28 cellular contexts compared by ENCODE assay signal in genomic region chrX:87728024-87728423, GRCh38.
DNase-seq lines count a peak whose midpoint lies in the region; ATAC-seq and TF ChIP-seq lines count a peak whose summit lies in the region.
"Had no signal": no experiment of that assay in that cellular context is flagged by ENCODE, and none has a peak within 500 bp of the region (broad histone marks: within the 10 kb centered on the region; RNA-seq: fewer than 3 reads in every experiment).

No MANE protein-coding gene starts in this region.

- H3K4me1 Mint-ChIP-seq in T-helper 2 cell treated with Interferon-gamma antibody and Interleukin-4, amounts not matched to agents 5 μg/mL and 100 μg/mL, for 36 hours (ENCODE audit: low read depth), result no peaks in the 10 kb centered on the region
- H3K4me1 Mint-ChIP-seq: activated naive CD8-positive, alpha-beta T cell treated with anti-CD3 and anti-CD28 coated beads, Interleukin-2, amount 10 ng/mL, durations not matched to agents 7 days and 5 days; natural killer cell had no signal

- H3K9me1 ChIP-seq in IMR-90 (ENCODE audit: insufficient read depth, low read length), result no peaks in the 10 kb centered on the region

- H3K36me3 Mint-ChIP-seq in T-helper 2 cell treated with Interferon-gamma antibody and Interleukin-4, amounts not matched to agents 5 μg/mL and 100 μg/mL, for 36 hours (ENCODE audit: low read depth), result no peaks in the 10 kb centered on the region
- H3K36me3 Mint-ChIP-seq: activated naive CD8-positive, alpha-beta T cell treated with anti-CD3 and anti-CD28 coated beads, Interleukin-2, amount 10 ng/mL, durations not matched to agents 7 days and 5 days; natural killer cell had no signal

- H3K79me1 ChIP-seq in IMR-90 (ENCODE audit: low read depth in 1 of 2, low read length in 2 of 2), result no peaks in the 10 kb centered on the region

- H2AK5ac ChIP-seq in IMR-90 (ENCODE audit: low read depth, low read length), result no peak overlapping the region

- H3K9me3 Mint-ChIP-seq in T-helper 2 cell treated with Interferon-gamma antibody and Interleukin-4, amounts not matched to agents 5 μg/mL and 100 μg/mL, for 36 hours, result peaks cover 4% of the 10 kb centered on the region

- H3K4me3 Mint-ChIP-seq in T-helper 2 cell treated with Interferon-gamma antibody and Interleukin-4, amounts not matched to agents 5 μg/mL and 100 μg/mL, for 36 hours, result no peak overlapping the region
- H3K4me3 Mint-ChIP-seq: activated naive CD8-positive, alpha-beta T cell treated with anti-CD3 and anti-CD28 coated beads, Interleukin-2, amount 10 ng/mL, durations not matched to agents 7 days and 5 days; natural killer cell had no signal

- no peak for ATAC-seq in IMR-90 (ENCODE audit: low read depth)
- peak; percentile 89 for ATAC-seq in SK-N-SH treated with all-trans-retinoic acid at 6 μM for 48 hours
- ATAC-seq: left colon, mucosa of descending colon, natural killer cell, PC-3 had no signal

- dilution Hi-C loops in IMR-90 (cut with HindIII; ENCODE audit: low sequenced_read_pairs, unreplicated experiment), result no loop called here

- no peak overlapping the region for H3K27ac Mint-ChIP-seq in T-helper 2 cell treated with Interferon-gamma antibody and Interleukin-4, amounts not matched to agents 5 μg/mL and 100 μg/mL, for 36 hours
- H3K27ac Mint-ChIP-seq: activated naive CD8-positive, alpha-beta T cell treated with anti-CD3 and anti-CD28 coated beads, Interleukin-2, amount 10 ng/mL, durations not matched to agents 7 days and 5 days; natural killer cell had no signal

- CTCF ChIA-PET in IMR-90 (lab: Yijun Ruan, JAX), result interaction anchor here (0.6 kb wide), 1 partner anchor 16 kb away, joined by 8 read pairs; no protein-coding TSS in a partner anchor

- no peak for TF ChIP-seq RAD21 in IMR-90 (IDR thresholded peaks at IDR 0.05; ENCODE audit: low read length)

- POLR2A ChIA-PET in IMR-90 (lab: Charles Lee; ENCODE audit: unreplicated experiment), result no interaction called here

- H2BK120ac ChIP-seq in IMR-90 (ENCODE audit: low read depth, low read length), result no peak overlapping the region

- no peak overlapping the region for H3K9ac ChIP-seq in IMR-90 (ENCODE audit: low read depth, low read length)

- BruUV-seq in IMR-90 (replicated peaks; lab: Mats Ljungman, UMichigan), result no TSS peak

- H2BK20ac ChIP-seq in IMR-90 (ENCODE audit: low read depth, low read length), result no peak overlapping the region

- H3K14ac ChIP-seq in IMR-90 (replicated peaks; ENCODE audit: low read depth, low read length), result no peak overlapping the region

- peak overlapping the region; percentile 36 for H3K4me3 ChIP-seq in AG09309 (ENCODE audit: control insufficient read depth, low read depth, low read length)
- H3K4me3 ChIP-seq in IMR-90 (ENCODE audit: insufficient read depth, low read depth, low read length), result no peak overlapping the region
- H3K4me3 ChIP-seq: mucosa of descending colon, tibial nerve had no signal

- H3K23ac ChIP-seq in IMR-90 (ENCODE audit: low read depth, low read length), result no peak overlapping the region

- H2BK5ac ChIP-seq in IMR-90 (ENCODE audit: low read depth, low read length, poor library complexity, severe bottlenecking), result no peak overlapping the region

- no peak overlapping the region for H2BK15ac ChIP-seq in IMR-90 (ENCODE audit: low read depth, low read length)

- H4K91ac ChIP-seq in IMR-90 (ENCODE audit: insufficient read depth, low read depth, low read length), result no peak overlapping the region

- no peak overlapping the region for H4K8ac ChIP-seq in IMR-90 (ENCODE audit: low read depth in 2 of 2, low read length in 2 of 2)

- no peak overlapping the region for H3K56ac ChIP-seq in IMR-90 (ENCODE audit: extremely low read depth, insufficient read depth, low read length)

- no peaks in the 10 kb centered on the region for H4K20me1 ChIP-seq in IMR-90 (ENCODE audit: insufficient read depth, low read length)

- no peaks in the 10 kb centered on the region for H3K9me3 ChIP-seq in IMR-90 (ENCODE audit: control insufficient read depth, insufficient read depth, low read length)
- H3K9me3 ChIP-seq: mucosa of descending colon, tibial nerve had no signal

- no peaks in the 10 kb centered on the region for H3K4me1 ChIP-seq in IMR-90 (ENCODE audit: control insufficient read depth, insufficient read depth, low read length)
- H3K4me1 ChIP-seq: tibial nerve had no signal

- DNase-seq in AG09309 (ENCODE audit: low read depth), result no peak
- no peak for DNase-seq in IMR-90
- no peak for DNase-seq in T-helper 2 cell treated with Interferon-gamma antibody and Interleukin-4, amounts not matched to agents 5 μg/mL and 100 μg/mL, for 36 hours (ENCODE audit: low spot score)
- DNase-seq in foreskin melanocyte, result no peak
- no peak for DNase-seq in effector CD4-positive, alpha-beta T cell
- DNase-seq: activated CD4-positive, alpha-beta T cell treated with anti-CD3 and anti-CD28 coated beads, Interleukin-2, amount 50 U/mL, for 48 hours; activated gamma-delta T cell treated with Interleukin-2 at 50 U/mL for 16 hours; activated naive CD8-positive, alpha-beta T cell treated with anti-CD3 and anti-CD28 coated beads, Interleukin-2, amount 10 ng/mL, durations not matched to agents 7 days and 5 days; activated T-cell treated with anti-CD3 and anti-CD28 coated beads, Interleukin-2, amount 50 U/mL, for 48 hours; aorta; effector memory CD4-positive, alpha-beta T cell; EL; GOT3; left colon; mammary epithelial cell; MM.1S; mucosa of descending colon; natural killer cell; NCI-H1436; NCI-H524 treated with DMSO at 0.1 percent for 48 hours; occipital lobe; PC-3; stimulated activated CD4-positive, alpha-beta T cell treated with anti-CD3 and anti-CD28 coated beads, Interleukin-15, amount 100 ng/mL, for 24 hours; stimulated activated CD4-positive, alpha-beta T cell treated with anti-CD3 and anti-CD28 coated beads, Interleukin-4, amount 100 ng/mL, for 4 hours; T-helper 1 cell had no signal

- in situ Hi-C loops in IMR-90 (cut with MboI; ENCODE audit: low sequenced_read_pairs), result no loop called here

- no peak for TF ChIP-seq POLR2A in IMR-90 (IDR thresholded peaks at IDR 0.05; ENCODE audit: low read depth, low read length)

- H3K18ac ChIP-seq in IMR-90 (ENCODE audit: low read depth, low read length), result no peak overlapping the region

- 63% methylated on average over 8 of the region's 9 CpGs; no CpG with 5 or more reads in 1 of the 2 experiments for WGBS in IMR-90 (ENCODE audit: extremely low coverage in 2 of 2, insufficient read length in 1 of 2), 2 experiments

- TF ChIP-seq CTCF in AG09309 (IDR thresholded peaks at IDR 0.05; ENCODE audit: control insufficient read depth, insufficient read depth, low read depth, low read length, missing control alignments) (no peak), C4-2B (conservative IDR thresholded peaks at IDR 0.05) (no peak), IMR-90 (conservative IDR thresholded peaks at IDR 0.05; ENCODE audit: low read depth, low read length) (no peak)

- H3K36me3 ChIP-seq in IMR-90 (ENCODE audit: control insufficient read depth, insufficient read depth, low read length), result no peaks in the 10 kb centered on the region
- H3K36me3 ChIP-seq: tibial nerve had no signal

- H3K4me2 ChIP-seq in IMR-90 (ENCODE audit: low read depth, low read length), result no peak overlapping the region

- H3K4ac ChIP-seq in IMR-90 (ENCODE audit: low read depth, low read length), result no peak overlapping the region

- no peak overlapping the region for H4K5ac ChIP-seq in IMR-90 (ENCODE audit: low read depth, low read length)

- H3K27me3 Mint-ChIP-seq in T-helper 2 cell treated with Interferon-gamma antibody and Interleukin-4, amounts not matched to agents 5 μg/mL and 100 μg/mL, for 36 hours (ENCODE audit: low read depth), result no peaks in the 10 kb centered on the region
- H3K27me3 Mint-ChIP-seq: activated naive CD8-positive, alpha-beta T cell treated with anti-CD3 and anti-CD28 coated beads, Interleukin-2, amount 10 ng/mL, durations not matched to agents 7 days and 5 days had no signal

- H2AK9ac ChIP-seq in IMR-90 (replicated peaks; ENCODE audit: low read depth, low read length, poor library complexity), result no peak overlapping the region

- intact Hi-C loops in IMR-90 (cut with micrococcal nuclease), result no loop called here

- H3K27me3 ChIP-seq in IMR-90 (ENCODE audit: control insufficient read depth, insufficient read depth, low read length), result no peaks in the 10 kb centered on the region
- H3K27me3 ChIP-seq: tibial nerve had no signal

- peak overlapping the region; percentile 26 for H2AFZ ChIP-seq in IMR-90 (replicated peaks; ENCODE audit: low read length, poor library complexity)

- H3K27ac ChIP-seq in C4-2B (peak overlapping the region; percentile 44), IMR-90 (ENCODE audit: insufficient read depth, low read length) (no peak overlapping the region)
- H3K27ac ChIP-seq: tibial nerve had no signal

TF ChIP-seq in IMR-90, 13 proteins besides CTCF, POLR2A, EP300 and RAD21:
- TF ChIP-seq MAFK (IDR thresholded peaks at IDR 0.05; ENCODE audit: low read depth, low read length), result no peak
- no peak for TF ChIP-seq NFE2L2 (IDR thresholded peaks at IDR 0.05; ENCODE audit: low read depth, low read length)
- TF ChIP-seq BHLHE40 (IDR thresholded peaks at IDR 0.05; ENCODE audit: low read depth, low read length), result no peak
- no peak for TF ChIP-seq RFX5 (IDR thresholded peaks at IDR 0.05; ENCODE audit: low read depth, low read length)
- TF ChIP-seq MXI1 (IDR thresholded peaks at IDR 0.05; ENCODE audit: borderline replicate concordance, low read depth, low read length), result no peak
- TF ChIP-seq MAZ (IDR thresholded peaks at IDR 0.05; ENCODE audit: borderline replicate concordance, low read depth, low read length), result no peak

TF ChIP-seq in SK-N-SH treated with all-trans-retinoic acid at 6 μM for 48 hours, 23 proteins besides CTCF, POLR2A, EP300 and RAD21 (continues in another document):
- TF ChIP-seq OSR1 (CRISPR knock-in tag; IDR thresholded peaks at IDR 0.05) (no peak), ZNF70 (CRISPR knock-in tag; IDR thresholded peaks at IDR 0.05) (no peak)
